Comparison of ENCODE assay signal across 25 cellular contexts in the genomic region with DNA sequence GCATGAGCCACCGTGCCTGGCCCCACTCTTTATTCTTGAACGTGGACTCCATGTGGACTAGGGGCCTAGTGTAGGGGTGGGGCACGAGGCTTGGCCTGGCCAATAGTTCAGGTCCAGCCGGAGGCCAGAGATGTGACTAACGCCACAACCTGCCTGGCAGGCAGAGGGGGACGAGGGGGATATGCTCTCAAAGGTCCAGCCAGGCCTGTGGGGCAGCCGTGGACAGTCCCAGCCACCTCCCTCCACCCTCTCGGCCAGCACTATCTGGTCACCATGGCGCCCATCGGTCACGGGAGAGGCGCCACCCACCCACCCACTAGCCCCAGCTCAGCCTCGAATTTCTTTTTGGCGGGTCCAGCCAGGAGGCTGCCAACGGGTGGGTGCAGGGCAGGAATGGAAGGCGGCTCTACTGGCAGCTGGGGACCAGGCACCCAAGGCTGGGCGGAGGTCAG. TPM values are rescaled to one million over a fixed set of nuclear protein-coding genes. Genes with fewer than 3 reads are reported as not detected.
DNase-seq lines count a peak whose midpoint lies in the region; ATAC-seq and TF ChIP-seq lines count a peak whose summit lies in the region.
"Had no signal": no experiment of that assay in that cellular context is flagged by ENCODE, and none has a peak within 500 bp of the region (broad histone marks: within the 10 kb centered on the region; RNA-seq: fewer than 3 reads in every experiment).

No MANE protein-coding gene starts in this region.

- H3K4me3 ChIP-seq in BE2C (ENCODE audit: low read depth, low read length) (no peak overlapping the region), gastroesophageal sphincter (no peak overlapping the region)
- H3K4me3 ChIP-seq: body of pancreas, GM12878, HAP-1, Peyer's patch, SK-N-MC, smooth muscle cell, vagina had no signal

- H3K36me3 ChIP-seq in BE2C (no peaks in the 10 kb centered on the region), gastroesophageal sphincter (peaks cover 0 to 47% of the 10 kb centered on the region in 2 donors)
- H3K36me3 ChIP-seq: HAP-1 had no signal

- peak; percentile 42 for DNase-seq in BE2C
- DNase-seq in M059J (ENCODE audit: low read depth): peak; percentile 48
- DNase-seq in ecto neural progenitor cell (ENCODE audit: low spot score): peak; percentile 62
- DNase-seq in activated CD4-positive, alpha-beta T cell treated with anti-CD3 and anti-CD28 coated beads, Interleukin-2, amount 10 ng/mL, durations not matched to agents 7 days and 5 days: no peak
- DNase-seq in medulla oblongata (ENCODE audit: extremely low spot score): no peak
- DNase-seq in iPS-NIHi7 (ENCODE audit: extremely low spot score): no peak
- DNase-seq: activated CD4-positive, CD25-positive, alpha-beta regulatory T cell treated with anti-CD3 and anti-CD28 coated beads, Interleukin-2, amount 50 U/mL, for 72 hours; activated CD8-positive, alpha-beta memory T cell treated with anti-CD3 and anti-CD28 coated beads for 24 hours; body of pancreas; cortex of kidney; MM.1S; NCI-H82; stimulated activated CD8-positive, alpha-beta memory T cell treated with anti-CD3 and anti-CD28 coated beads, Interleukin-4, amount 100 ng/mL, for 48 hours; T-helper 9 cell had no signal

- no peaks in the 10 kb centered on the region for H3K27me3 ChIP-seq in BE2C
- H3K27me3 ChIP-seq in gastroesophageal sphincter: peaks cover 46% of the 10 kb centered on the region

- no peaks in the 10 kb centered on the region for H3K4me1 Mint-ChIP-seq in nephron
- peaks cover 2% of the 10 kb centered on the region for H3K4me1 Mint-ChIP-seq in activated CD4-positive, alpha-beta T cell treated with anti-CD3 and anti-CD28 coated beads, Interleukin-2, amount 10 ng/mL, durations not matched to agents 7 days and 5 days

- ATAC-seq in gastroesophageal sphincter: no peak
- ATAC-seq: body of pancreas, GM12878 had no signal

- H3K27me3 Mint-ChIP-seq in nephron (ENCODE audit: low read depth): no peaks in the 10 kb centered on the region
- H3K27me3 Mint-ChIP-seq in activated CD4-positive, alpha-beta T cell treated with anti-CD3 and anti-CD28 coated beads, Interleukin-2, amount 10 ng/mL, durations not matched to agents 7 days and 5 days: peaks cover 30% of the 10 kb centered on the region

- POLR2A ChIA-PET in activated CD4-positive, alpha-beta T cell treated with anti-CD3 and anti-CD28 coated beads, Interleukin-2, amount 10 ng/mL, durations not matched to agents 7 days and 5 days (lab: Charles Lee): no interaction called here

- H3K9me3 ChIP-seq in BE2C: no peaks in the 10 kb centered on the region
- no peaks in the 10 kb centered on the region for H3K9me3 ChIP-seq in gastroesophageal sphincter
- H3K9me3 ChIP-seq: body of pancreas, HAP-1, Peyer's patch, vagina had no signal

- H3K27ac ChIP-seq in gastroesophageal sphincter: no peak overlapping the region
- H3K27ac ChIP-seq: body of pancreas, C4-2B, SK-N-MC, vagina had no signal

- H3K36me3 Mint-ChIP-seq in nephron (ENCODE audit: low read depth): peaks cover 5% of the 10 kb centered on the region
- peaks cover 3% of the 10 kb centered on the region for H3K36me3 Mint-ChIP-seq in activated CD4-positive, alpha-beta T cell treated with anti-CD3 and anti-CD28 coated beads, Interleukin-2, amount 10 ng/mL, durations not matched to agents 7 days and 5 days (ENCODE audit: low read depth)

- peak overlapping the region; percentile 85 to 90 (median 89) for H3K4me3 Mint-ChIP-seq in nephron
- no peak overlapping the region for H3K4me3 Mint-ChIP-seq in activated CD4-positive, alpha-beta T cell treated with anti-CD3 and anti-CD28 coated beads, Interleukin-2, amount 10 ng/mL, durations not matched to agents 7 days and 5 days

- no peak for TF ChIP-seq POLR2A in gastroesophageal sphincter (IDR thresholded peaks at IDR 0.05)

- H3K9me3 Mint-ChIP-seq in nephron: no peaks in the 10 kb centered on the region
- no peaks in the 10 kb centered on the region for H3K9me3 Mint-ChIP-seq in activated CD4-positive, alpha-beta T cell treated with anti-CD3 and anti-CD28 coated beads, Interleukin-2, amount 10 ng/mL, durations not matched to agents 7 days and 5 days

- peaks cover 12% of the 10 kb centered on the region for H3K4me1 ChIP-seq in BE2C
- H3K4me1 ChIP-seq in gastroesophageal sphincter: peaks cover 0 to 30% (median 14%) of the 10 kb centered on the region in 3 donors
- H3K4me1 ChIP-seq: HAP-1 had no signal

- no peak for TF ChIP-seq CTCF in BE2C (IDR thresholded peaks at IDR 0.05; ENCODE audit: low read depth, low read length)
- no peak for TF ChIP-seq CTCF in nephron (IDR thresholded peaks at IDR 0.05; ENCODE audit: unreplicated experiment in 3 of 3)
- no peak for TF ChIP-seq CTCF in gastroesophageal sphincter (IDR thresholded peaks at IDR 0.05)

- 0% methylated on average over 1 of the region's 17 CpGs; no CpG with 5 or more reads in 1 of the 2 donors for WGBS in gastroesophageal sphincter (ENCODE audit: low coverage in 1 of 2), 2 donors

- TF ChIP-seq EP300 in gastroesophageal sphincter (IDR thresholded peaks at IDR 0.05): no peak

- CTCF ChIA-PET in activated CD4-positive, alpha-beta T cell treated with anti-CD3 and anti-CD28 coated beads, Interleukin-2, amount 10 ng/mL, durations not matched to agents 7 days and 5 days (lab: Charles Lee): no interaction called here

- H3K27ac Mint-ChIP-seq in nephron: no peak overlapping the region
- H3K27ac Mint-ChIP-seq in activated CD4-positive, alpha-beta T cell treated with anti-CD3 and anti-CD28 coated beads, Interleukin-2, amount 10 ng/mL, durations not matched to agents 7 days and 5 days: no peak overlapping the region
- H3K27ac Mint-ChIP-seq: activated naive CD8-positive, alpha-beta T cell had no signal

RNA-seq across cellular contexts. Expression of gene CERS1, which starts 2.1 kb away (rescaled TPM):
- 32.5 TPM for polyA plus RNA-seq in BE2C (2012; ENCODE audit: insufficient read depth, insufficient read length, low read depth)
- 0.98 and 1.1 TPM in 2 replicates for total RNA-seq in M059J (2014; rRNA removed; shearing (Covaris generic))
- not detected for total RNA-seq in activated CD4-positive, alpha-beta T cell treated with anti-CD3 and anti-CD28 coated beads, Interleukin-2, amount 10 ng/mL, durations not matched to agents 7 days and 5 days
- 1 to 10 TPM in 1 of 4 donors, under 1 TPM in 2, not detected in 1; 0.73 to 1.3 (median 0.81) TPM for total RNA-seq in gastroesophageal sphincter
- total RNA-seq: GM12878, Peyer's patch, subcutaneous adipose tissue had no signal

RNA-seq across cellular contexts. Expression of gene COPE, which starts 21.1 kb away (rescaled TPM):
- polyA plus RNA-seq in BE2C (2012; ENCODE audit: insufficient read depth, insufficient read length, low read depth): 283 TPM
- total RNA-seq in M059J (2014; rRNA removed; shearing (Covaris generic)): 334 and 499 TPM in 2 replicates
- total RNA-seq in activated CD4-positive, alpha-beta T cell treated with anti-CD3 and anti-CD28 coated beads, Interleukin-2, amount 10 ng/mL, durations not matched to agents 7 days and 5 days: 100 to 1,000 TPM; 218 to 258 TPM
- 100 to 1,000 TPM; 121 to 195 (median 152) TPM for total RNA-seq in gastroesophageal sphincter

RNA-seq across cellular contexts. Expression of gene DDX49, which starts 21.4 kb away (rescaled TPM):
- 366 TPM for polyA plus RNA-seq in BE2C (2012; ENCODE audit: insufficient read depth, insufficient read length, low read depth)
- total RNA-seq in M059J (2014; rRNA removed; shearing (Covaris generic)): 75.5 and 76.5 TPM in 2 replicates
- total RNA-seq in activated CD4-positive, alpha-beta T cell treated with anti-CD3 and anti-CD28 coated beads, Interleukin-2, amount 10 ng/mL, durations not matched to agents 7 days and 5 days: 10 to 100 TPM; 40.6 to 50.6 TPM
- 10 to 100 TPM; 36.1 to 61.0 (median 46.9) TPM for total RNA-seq in gastroesophageal sphincter

RNA-seq across cellular contexts. Expression of gene HOMER3, which starts 42.9 kb away (rescaled TPM):
- 3.1 TPM for polyA plus RNA-seq in BE2C (2012; ENCODE audit: insufficient read depth, insufficient read length, low read depth)
- total RNA-seq in M059J (2014; rRNA removed; shearing (Covaris generic)): 105 and 141 TPM in 2 replicates
- not detected for total RNA-seq in activated CD4-positive, alpha-beta T cell treated with anti-CD3 and anti-CD28 coated beads, Interleukin-2, amount 10 ng/mL, durations not matched to agents 7 days and 5 days
- 10 to 100 TPM; 22.7 to 48.5 (median 33.2) TPM for total RNA-seq in gastroesophageal sphincter

Comparison
In these comparisons a context has a peak if more than half of its experiments do, and no peak if none do; other contexts are left out.
1. DNase-seq: peak in BE2C (single experiment), M059J (single experiment) and ecto neural progenitor cell (single experiment); none in activated CD4-positive, alpha-beta T cell treated with anti-CD3 and anti-CD28 coated beads, Interleukin-2, amount 10 ng/mL, durations not matched to agents 7 days and 5 days (single experiment), medulla oblongata (single experiment) and iPS-NIHi7 (single experiment).